ENCODE assay signal across 18 cellular contexts in the genomic region with DNA sequence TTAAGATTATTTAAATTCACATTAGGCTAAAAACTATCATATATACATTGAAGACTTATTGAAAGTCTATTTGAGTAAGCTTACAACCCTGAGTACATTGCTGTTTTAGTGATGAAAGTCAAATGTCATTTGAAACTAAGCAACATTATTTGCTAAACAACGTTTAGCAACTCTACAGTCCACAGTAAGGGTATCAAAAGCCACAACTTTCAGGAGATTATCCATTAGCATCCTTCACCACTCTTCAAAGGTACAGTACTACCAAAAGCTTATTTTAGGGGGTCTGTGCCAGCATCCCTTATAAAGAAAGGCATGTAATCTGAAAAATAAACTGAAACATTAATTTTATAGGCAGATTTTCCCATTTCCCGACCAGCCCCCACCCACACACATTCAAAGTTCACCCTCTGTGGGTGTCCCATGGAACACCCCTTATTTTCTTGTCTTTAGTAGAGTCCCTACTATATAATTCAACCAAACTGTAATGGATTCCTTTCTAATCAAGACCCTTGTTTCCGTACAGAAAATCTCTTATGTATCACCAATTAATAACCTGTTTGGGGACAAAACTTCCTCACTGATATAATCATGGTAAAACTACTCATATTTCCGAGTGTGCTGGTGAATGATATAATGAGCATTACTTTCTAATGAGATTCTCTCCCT. TPM values are rescaled to one million over a fixed set of nuclear protein-coding genes. Genes with fewer than 3 reads are reported as not detected.
DNase-seq lines count a peak whose midpoint lies in the region; ATAC-seq, FAIRE-seq and TF ChIP-seq lines count a peak whose summit lies in the region.
"Had no signal": no experiment of that assay in that cellular context is flagged by ENCODE, and none has a peak within 500 bp of the region (broad histone marks: within the 10 kb centered on the region; RNA-seq: fewer than 3 reads in every experiment).

No MANE protein-coding gene starts in this region.

- no peaks in the 10 kb centered on the region for H3K27me3 ChIP-seq in CD4-positive, alpha-beta memory T cell (ENCODE audit: insufficient read depth, low read length)
- no peaks in the 10 kb centered on the region for H3K27me3 ChIP-seq in effector memory CD4-positive, alpha-beta T cell (replicated peaks; ENCODE audit: control insufficient read depth, insufficient read depth, low read length, poor library complexity, severe bottlenecking)
- H3K27me3 ChIP-seq in testis = no peaks in the 10 kb centered on the region
- H3K27me3 ChIP-seq: adrenal gland, cardiac muscle cell, pancreas, sigmoid colon had no signal

- intact Hi-C loops in CD4-positive, alpha-beta memory T cell (cut with micrococcal nuclease) = no loop called here
- intact Hi-C loops in testis (cut with DNase I; ENCODE audit: low total_unique reads) = no loop called here

- DNase-seq in A549 (ENCODE audit: low read depth in 1 of 2, low spot score in 1 of 2) (no peak), immature natural killer cell (no peak), testis (no peak), hypothalamus (lab: John Stamatoyannopoulos, UW) (no peak)
- DNase-seq in CD4-positive, alpha-beta memory T cell = no peak
- no peak for DNase-seq in activated CD8-positive, alpha-beta T cell treated with anti-CD3 and anti-CD28 coated beads, Interleukin-2, amount 10 ng/mL, durations not matched to agents 7 days and 5 days
- no peak for DNase-seq in effector memory CD4-positive, alpha-beta T cell
- DNase-seq: adrenal gland, Calu3, left ventricle myocardium superior, NCI-H1436, NCI-H2171, NCI-H774, pancreas, sigmoid colon had no signal

- TF ChIP-seq CTCF in A549 (IDR thresholded peaks at IDR 0.05) = no peak
- TF ChIP-seq CTCF in testis (IDR thresholded peaks at IDR 0.05) = no peak

- ATAC-seq in A549 = no peak; a peak in 1 of 6 replicates
- no peak for ATAC-seq in activated CD8-positive, alpha-beta T cell treated with anti-CD3 and anti-CD28 coated beads, Interleukin-2, amount 10 ng/mL, durations not matched to agents 7 days and 5 days
- ATAC-seq: left ventricle myocardium superior, pancreas had no signal

- H3K4me1 ChIP-seq in A549 = peaks cover 70% of the 10 kb centered on the region
- H3K4me1 ChIP-seq in CD4-positive, alpha-beta memory T cell (ENCODE audit: insufficient read depth, low read length) = peaks cover 85% of the 10 kb centered on the region
- peaks cover 17% of the 10 kb centered on the region for H3K4me1 ChIP-seq in effector memory CD4-positive, alpha-beta T cell (ENCODE audit: control insufficient read depth, insufficient read depth, low read length, poor library complexity, severe bottlenecking)
- H3K4me1 ChIP-seq in testis = peaks cover 8% of the 10 kb centered on the region

- 0 out of 3 replicates have a peak overlapping the region, but pooled peaks have one; percentile 0 for H3K4me2 ChIP-seq in A549

- no peak overlapping the region for H3K4me3 ChIP-seq in A549
- no peak overlapping the region for H3K4me3 ChIP-seq in CD4-positive, alpha-beta memory T cell (ENCODE audit: low read length in 2 of 2)
- H3K4me3 ChIP-seq in effector memory CD4-positive, alpha-beta T cell (ENCODE audit: insufficient read depth, low read depth, low read length, poor library complexity, severe bottlenecking) = no peak overlapping the region
- H3K4me3 ChIP-seq in testis = no peak overlapping the region
- H3K4me3 ChIP-seq: adrenal gland, cardiac muscle cell, pancreas, sigmoid colon had no signal

- H3K9me3 ChIP-seq in A549 (no peaks in the 10 kb centered on the region), testis (no peaks in the 10 kb centered on the region)
- no peaks in the 10 kb centered on the region for H3K9me3 ChIP-seq in CD4-positive, alpha-beta memory T cell (ENCODE audit: control insufficient read depth in 1 of 2, low read length in 2 of 2)
- H3K9me3 ChIP-seq in effector memory CD4-positive, alpha-beta T cell (ENCODE audit: control insufficient read depth, low read length) = no peaks in the 10 kb centered on the region
- H3K9me3 ChIP-seq: adrenal gland, pancreas, sigmoid colon had no signal

- H3K4me1 Mint-ChIP-seq in CD4-positive, alpha-beta memory T cell = peaks cover 48 to 88% (median 72%) of the 10 kb centered on the region in 4 donors
- peaks cover 68% of the 10 kb centered on the region for H3K4me1 Mint-ChIP-seq in activated CD8-positive, alpha-beta T cell treated with anti-CD3 and anti-CD28 coated beads, Interleukin-2, amount 10 ng/mL, durations not matched to agents 7 days and 5 days (ENCODE audit: low read depth)
- peaks cover 70 to 96% of the 10 kb centered on the region in 2 donors for H3K4me1 Mint-ChIP-seq in immature natural killer cell

- H3K36me3 ChIP-seq in CD4-positive, alpha-beta memory T cell (ENCODE audit: insufficient read depth, low read length) = peaks cover 95% of the 10 kb centered on the region
- peaks cover 98% of the 10 kb centered on the region for H3K36me3 ChIP-seq in effector memory CD4-positive, alpha-beta T cell (ENCODE audit: control insufficient read depth, insufficient read depth, low read length)
- H3K36me3 ChIP-seq in testis (ENCODE audit: low read depth, missing control alignments) = no peaks in the 10 kb centered on the region

- peak overlapping the region; percentile 9 to 96 (median 36) for H3K27ac Mint-ChIP-seq in CD4-positive, alpha-beta memory T cell
- H3K27ac Mint-ChIP-seq in activated CD8-positive, alpha-beta T cell treated with anti-CD3 and anti-CD28 coated beads, Interleukin-2, amount 10 ng/mL, durations not matched to agents 7 days and 5 days = peak overlapping the region; percentile 32
- H3K27ac Mint-ChIP-seq in immature natural killer cell = peak overlapping the region in 5 of 6 donors; percentile 6 to 55 (median 18)

- FAIRE-seq in A549 (lab: Jason Lieb, UNC) = no peak
- FAIRE-seq: pancreas, urothelium cell line had no signal

- TF ChIP-seq EP300 in A549 (IDR thresholded peaks at IDR 0.05) = no peak

- CTCF ChIA-PET in A549 (lab: Yijun Ruan, JAX) = no interaction called here
- CTCF ChIA-PET in CD4-positive, alpha-beta memory T cell (lab: Charles Lee; ENCODE audit: partially characterized antibody) = no interaction called here
- CTCF ChIA-PET in activated CD8-positive, alpha-beta T cell treated with anti-CD3 and anti-CD28 coated beads, Interleukin-2, amount 10 ng/mL, durations not matched to agents 7 days and 5 days (lab: Charles Lee) = no interaction called here

- H3K27ac ChIP-seq in A549 (no peak overlapping the region), testis (no peak overlapping the region)
- no peak overlapping the region for H3K27ac ChIP-seq in CD4-positive, alpha-beta memory T cell (ENCODE audit: low read depth, low read length)
- no peak overlapping the region for H3K27ac ChIP-seq in effector memory CD4-positive, alpha-beta T cell (ENCODE audit: insufficient read depth, low read length, poor library complexity, severe bottlenecking)
- H3K27ac ChIP-seq: adrenal gland, pancreas, sigmoid colon had no signal

- H3K36me3 Mint-ChIP-seq in CD4-positive, alpha-beta memory T cell = peaks cover 76 to 99% of the 10 kb centered on the region in 2 donors
- H3K36me3 Mint-ChIP-seq in activated CD8-positive, alpha-beta T cell treated with anti-CD3 and anti-CD28 coated beads, Interleukin-2, amount 10 ng/mL, durations not matched to agents 7 days and 5 days (ENCODE audit: low read depth) = peaks cover 94% of the 10 kb centered on the region
- peaks cover 26 to 74% (median 51%) of the 10 kb centered on the region in 3 donors for H3K36me3 Mint-ChIP-seq in immature natural killer cell

- no peak for TF ChIP-seq RAD21 in A549 (conservative IDR thresholded peaks at IDR 0.05 in 1 of 2, IDR thresholded peaks at IDR 0.05 in 1 of 2)

- peak overlapping the region in 3 of 8 donors; percentile 34 to 54 (median 41) for H3K4me3 Mint-ChIP-seq in CD4-positive, alpha-beta memory T cell
- no peak overlapping the region for H3K4me3 Mint-ChIP-seq in activated CD8-positive, alpha-beta T cell treated with anti-CD3 and anti-CD28 coated beads, Interleukin-2, amount 10 ng/mL, durations not matched to agents 7 days and 5 days
- no peak overlapping the region for H3K4me3 Mint-ChIP-seq in immature natural killer cell
- H3K4me3 Mint-ChIP-seq: T-helper 1 cell treated with Interleukin-12 subunit alpha and Interleukin-12 subunit beta and Interleukin-4 antibody, amounts not matched to agents 30 μg/mL and 1 μg/mL, for 36 hours had no signal

- no peaks in the 10 kb centered on the region for H3K27me3 Mint-ChIP-seq in CD4-positive, alpha-beta memory T cell
- H3K27me3 Mint-ChIP-seq in activated CD8-positive, alpha-beta T cell treated with anti-CD3 and anti-CD28 coated beads, Interleukin-2, amount 10 ng/mL, durations not matched to agents 7 days and 5 days (ENCODE audit: low read depth) = no peaks in the 10 kb centered on the region
- peaks cover 5 to 8% (median 6%) of the 10 kb centered on the region in 3 donors for H3K27me3 Mint-ChIP-seq in immature natural killer cell (ENCODE audit: low read depth in 3 of 3)

- 63% methylated on average over 4 of the region's 4 CpGs for WGBS in A549 (ENCODE audit: missing lambda C conversion rate)
- 40 to 49% methylated on average over 4 of the region's 4 CpGs for WGBS in testis, 2 donors

- H3K9me3 Mint-ChIP-seq in CD4-positive, alpha-beta memory T cell = peaks cover 0 to 6% (median 0%) of the 10 kb centered on the region in 8 donors
- no peaks in the 10 kb centered on the region for H3K9me3 Mint-ChIP-seq in activated CD8-positive, alpha-beta T cell treated with anti-CD3 and anti-CD28 coated beads, Interleukin-2, amount 10 ng/mL, durations not matched to agents 7 days and 5 days (ENCODE audit: insufficient read depth)
- H3K9me3 Mint-ChIP-seq in immature natural killer cell = no peaks in the 10 kb centered on the region
- H3K9me3 Mint-ChIP-seq: T-helper 1 cell treated with Interleukin-12 subunit alpha and Interleukin-12 subunit beta and Interleukin-4 antibody, amounts not matched to agents 30 μg/mL and 1 μg/mL, for 36 hours had no signal

- TF ChIP-seq POLR2A in A549 (IDR thresholded peaks at IDR 0.05; ENCODE audit: low read length) (no peak), testis (IDR thresholded peaks at IDR 0.05) (no peak)

- POLR2A ChIA-PET in A549 (lab: Yijun Ruan, JAX) = interaction anchor here (0.5 kb wide), 1 partner anchor 82 kb away, joined by 3 read pairs; no protein-coding TSS in a partner anchor
- POLR2A ChIA-PET in CD4-positive, alpha-beta memory T cell (lab: Charles Lee; ENCODE audit: partially characterized antibody) = interaction anchor here (1.1 to 1.6 kb wide), 2 partner anchors 8 to 9 kb away, joined by 3 to 4 read pairs; no protein-coding TSS in a partner anchor
- POLR2A ChIA-PET in activated CD8-positive, alpha-beta T cell treated with anti-CD3 and anti-CD28 coated beads, Interleukin-2, amount 10 ng/mL, durations not matched to agents 7 days and 5 days (lab: Charles Lee) = interaction anchor here (0.6 to 1.4 kb wide), 3 partner anchors 8 to 17 kb away, joined by 3 to 9 read pairs (median 3); a partner anchor contains a TSS

RNA-seq across cellular contexts. Expression of a gene that starts 11.0 kb away (rescaled TPM):
- polyA plus RNA-seq in A549 (2011; rRNA removed) = 99.6 and 151 TPM in 2 replicates
- 63.4 and 70.1 TPM in 2 replicates for polyA plus RNA-seq in A549 (2012; cell fraction: cytosol; rRNA removed)
- polyA plus RNA-seq in A549 (2012; cell fraction: nucleus; rRNA removed) = 176 and 221 TPM in 2 replicates
- polyA plus RNA-seq in A549 (2017; fragmentation: RNase III; extraction: RNeasy Plus Mini Kit Qiagen cat#74134 plus additional on column Dnase treatment) = 327 to 363 TPM (median 332 TPM) in 3 replicates
- polyA minus RNA-seq in A549 (2011; rRNA and poly(A)+ RNA removed) = 36.4 and 43.9 TPM in 2 replicates
- 100 to 1,000 TPM; 321 to 334 TPM for total RNA-seq in CD4-positive, alpha-beta memory T cell
- polyA plus RNA-seq in CD4-positive, alpha-beta memory T cell = 100 to 1,000 TPM in 1 of 2 donors, 10 to 100 TPM in 1; 63.3 to 154 TPM
- total RNA-seq in activated CD8-positive, alpha-beta T cell treated with anti-CD3 and anti-CD28 coated beads, Interleukin-2, amount 10 ng/mL, durations not matched to agents 7 days and 5 days = 100 to 1,000 TPM; 348 to 360 TPM
- polyA plus RNA-seq in immature natural killer cell = 100 to 1,000 TPM in 1 of 3 donors, 10 to 100 TPM in 2; 35.4 to 155 (median 82.1) TPM
- total RNA-seq in testis = 100 to 1,000 TPM; 417 to 436 TPM
- 297 TPM for polyA plus RNA-seq in testis (ENCODE audit: insufficient read depth, low read depth, low replicate concordance)
